8 cellular contexts compared by ENCODE assay signal in the genomic region with DNA sequence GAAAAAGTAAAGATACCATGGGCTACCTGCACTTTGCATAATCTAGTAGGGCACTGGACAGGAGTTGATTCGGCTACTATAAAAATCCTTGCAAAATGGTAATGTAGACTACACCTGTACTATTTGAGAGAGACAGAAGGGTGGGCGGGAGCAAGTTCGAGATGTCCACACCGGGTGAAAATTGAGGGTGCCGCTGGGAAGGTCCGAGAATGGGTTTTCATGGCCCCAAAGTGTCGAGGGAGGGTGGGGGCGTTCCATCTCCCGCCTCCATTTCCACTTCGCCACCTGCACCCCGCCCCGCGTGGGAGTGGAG. TPM values are rescaled to one million over a fixed set of nuclear protein-coding genes. Genes with fewer than 3 reads are reported as not detected.
DNase-seq lines count a peak whose midpoint lies in the region; TF ChIP-seq lines count a peak whose summit lies in the region.

No MANE protein-coding gene starts in this region.

- peaks cover 35% of the 10 kb centered on the region for H4K20me1 ChIP-seq in BLaER1

- H3K4me3 ChIP-seq in BLaER1, result peak overlapping the region; percentile 97
- peak overlapping the region; percentile 91 for H3K4me3 ChIP-seq in iPS-18c (ENCODE audit: insufficient read depth, low read depth, low read length)

- CTCF ChIA-PET in activated CD4-positive, alpha-beta memory T cell treated with anti-CD3 and anti-CD28 coated beads, Interleukin-2, amount 10 ng/mL, durations not matched to agents 7 days and 5 days (lab: Charles Lee), result no interaction called here

- H3K9me3 ChIP-seq in BLaER1 (no peaks in the 10 kb centered on the region), iPS-18c (ENCODE audit: control insufficient read depth, insufficient read depth, low read length) (no peaks in the 10 kb centered on the region)

- POLR2A ChIA-PET in activated CD4-positive, alpha-beta memory T cell treated with anti-CD3 and anti-CD28 coated beads, Interleukin-2, amount 10 ng/mL, durations not matched to agents 7 days and 5 days (lab: Charles Lee), result interaction anchor here (0.6 to 1.7 kb wide), 2 partner anchors 8 to 14 kb away, joined by 3 to 9 read pairs; no protein-coding TSS in a partner anchor

- H3K9ac ChIP-seq in BLaER1, result peak overlapping the region; percentile 98

- peaks cover 5% of the 10 kb centered on the region; the same call in 1 of the 2 replicates for H3K9me3 Mint-ChIP-seq in HFFc6
- H3K9me3 Mint-ChIP-seq in activated CD4-positive, alpha-beta memory T cell treated with anti-CD3 and anti-CD28 coated beads, Interleukin-2, amount 10 ng/mL, durations not matched to agents 7 days and 5 days, result no peaks in the 10 kb centered on the region

- peak overlapping the region; percentile 95 for H3K4me3 Mint-ChIP-seq in HFFc6
- H3K4me3 Mint-ChIP-seq in activated CD4-positive, alpha-beta memory T cell treated with anti-CD3 and anti-CD28 coated beads, Interleukin-2, amount 10 ng/mL, durations not matched to agents 7 days and 5 days, result peak overlapping the region; percentile 91

- DNase-seq in HFFc6 (no peak), substantia nigra (lab: John Stamatoyannopoulos, UW) (peak in 1 of 49 donors; percentile 27), DMS 273 (lab: John Stamatoyannopoulos, UW; ENCODE audit: unreplicated experiment) (no peak), NCI-H226 (no peak), NCI-H2196 (lab: John Stamatoyannopoulos, UW; ENCODE audit: unreplicated experiment) (no peak)
- no peak for DNase-seq in activated CD4-positive, alpha-beta memory T cell treated with anti-CD3 and anti-CD28 coated beads, Interleukin-2, amount 10 ng/mL, durations not matched to agents 7 days and 5 days

- peaks cover 21% of the 10 kb centered on the region for H3K36me3 ChIP-seq in BLaER1

- no peaks in the 10 kb centered on the region for H3K27me3 ChIP-seq in BLaER1

- peak overlapping the region; percentile 90 for H3K27ac Mint-ChIP-seq in HFFc6
- peak overlapping the region; percentile 89 for H3K27ac Mint-ChIP-seq in activated CD4-positive, alpha-beta memory T cell treated with anti-CD3 and anti-CD28 coated beads, Interleukin-2, amount 10 ng/mL, durations not matched to agents 7 days and 5 days

- peaks cover 28% of the 10 kb centered on the region for H3K4me1 ChIP-seq in BLaER1

- peak overlapping the region; percentile 94 for H3K4me2 ChIP-seq in BLaER1

- H3K4me1 Mint-ChIP-seq in HFFc6 (ENCODE audit: low read depth), result peaks cover 23% of the 10 kb centered on the region
- peaks cover 36% of the 10 kb centered on the region for H3K4me1 Mint-ChIP-seq in activated CD4-positive, alpha-beta memory T cell treated with anti-CD3 and anti-CD28 coated beads, Interleukin-2, amount 10 ng/mL, durations not matched to agents 7 days and 5 days

- no peaks in the 10 kb centered on the region; the same call in 1 of the 2 replicates for H3K27me3 Mint-ChIP-seq in HFFc6 (ENCODE audit: insufficient read depth)
- H3K27me3 Mint-ChIP-seq in activated CD4-positive, alpha-beta memory T cell treated with anti-CD3 and anti-CD28 coated beads, Interleukin-2, amount 10 ng/mL, durations not matched to agents 7 days and 5 days, result peaks cover 11% of the 10 kb centered on the region

- peaks cover 43% of the 10 kb centered on the region for H3K36me3 Mint-ChIP-seq in HFFc6 (ENCODE audit: low read depth)
- peaks cover 26% of the 10 kb centered on the region for H3K36me3 Mint-ChIP-seq in activated CD4-positive, alpha-beta memory T cell treated with anti-CD3 and anti-CD28 coated beads, Interleukin-2, amount 10 ng/mL, durations not matched to agents 7 days and 5 days (ENCODE audit: low read depth)

- H3K27ac ChIP-seq in BLaER1 (peak overlapping the region; percentile 92), substantia nigra (ENCODE audit: low read depth, low read length, poor library complexity, severe bottlenecking) (peak overlapping the region; percentile 95)

- TF ChIP-seq CTCF in HFFc6 (IDR thresholded peaks at IDR 0.05), result no peak

RNA-seq across cellular contexts. Expression of a gene that starts 0.6 kb away (rescaled TPM):
- total RNA-seq in HFFc6 (2021; fragmentation: NEBNext Ultra II Directional; extraction: Animal tissue kit (Norgen Biotek cat#: 25700)), result 100 to 1,000 TPM; 117 to 138 (median 130) TPM
- total RNA-seq in activated CD4-positive, alpha-beta memory T cell treated with anti-CD3 and anti-CD28 coated beads, Interleukin-2, amount 10 ng/mL, durations not matched to agents 7 days and 5 days, result 100 to 1,000 TPM; 112 to 117 TPM
